Comparison of ENCODE assay signal across 8 cellular contexts in genomic region chr21:26844258-26845065, GRCh38. TPM values are rescaled to one million over a fixed set of nuclear protein-coding genes. Genes with fewer than 3 reads are reported as not detected.
DNase-seq lines count a peak whose midpoint lies in the region; ATAC-seq and TF ChIP-seq lines count a peak whose summit lies in the region.

No MANE protein-coding gene starts in this region.

- H3K27ac Mint-ChIP-seq in CD14-positive monocyte, result no peak overlapping the region

- intact Hi-C loops in CD14-positive monocyte (cut with micrococcal nuclease) (loop anchor here (5.0 to 10.0 kb wide), 3 partner anchors 858 to 1493 kb away; no protein-coding TSS in a partner anchor), posterior vena cava (cut with DNase I) (loop anchor here in 1 of 2 donors (5.0 kb wide), 1 partner anchor 62 kb away; no protein-coding TSS in a partner anchor)

- ATAC-seq in GM19324 (IDR thresholded peaks at IDR 0.05; ENCODE audit: low FRiP score, unreplicated experiment), result no peak

- H3K79me2 ChIP-seq in hepatocyte, result peaks cover 44% of the 10 kb centered on the region

- DNase-seq in CD14-positive monocyte (ENCODE audit: low spot score) (no peak), amygdala (lab: John Stamatoyannopoulos, UW) (peak in 47 of 56 donors; percentile 8 to 73 (median 51)), hepatocyte (ENCODE audit: low spot score) (peak; percentile 71), posterior vena cava (ENCODE audit: low spot score) (peak; percentile 87), NCI-H128 (lab: John Stamatoyannopoulos, UW; ENCODE audit: unreplicated experiment) (no peak), 8988T (no peak)

- under 1% methylated on average over 89 of the region's 96 CpGs for WGBS in hepatocyte (ENCODE audit: low lambda C conversion rate, missing lambda C conversion rate)

- peaks cover 40% of the 10 kb centered on the region for H4K20me1 ChIP-seq in hepatocyte (ENCODE audit: insufficient read depth, poor library complexity, severe bottlenecking)

- H3K27ac ChIP-seq in KOPT-K1 (ENCODE audit: low read depth, low read length, poor library complexity, severe bottlenecking) (peak overlapping the region; percentile 98), hepatocyte (peak overlapping the region; percentile 98)

- H3K9me2 ChIP-seq in hepatocyte (replicated peaks; ENCODE audit: insufficient read depth), result no peaks in the 10 kb centered on the region

- H3K27me3 Mint-ChIP-seq in CD14-positive monocyte (ENCODE audit: low read depth in 3 of 3), result peaks cover 63 to 66% (median 64%) of the 10 kb centered on the region in 3 donors

- peak overlapping the region; percentile 60 for H2AFZ ChIP-seq in hepatocyte

- H3K36me3 Mint-ChIP-seq in CD14-positive monocyte, result peaks cover 0 to 7% of the 10 kb centered on the region in 2 donors

- no peaks in the 10 kb centered on the region for H3K9me3 ChIP-seq in KOPT-K1 (ENCODE audit: insufficient read depth, low read length, poor library complexity, severe bottlenecking)
- no peaks in the 10 kb centered on the region for H3K9me3 ChIP-seq in hepatocyte (ENCODE audit: low read depth)

- TF ChIP-seq CTCF in CD14-positive monocyte (IDR thresholded peaks at IDR 0.05) (no peak), hepatocyte (IDR thresholded peaks at IDR 0.05; ENCODE audit: poor library complexity) (no peak)

- peaks cover 6% of the 10 kb centered on the region for H3K4me1 ChIP-seq in hepatocyte (ENCODE audit: insufficient read depth)

- peak overlapping the region; percentile 89 for H3K4me3 ChIP-seq in hepatocyte

- peak overlapping the region; percentile 90 for H3K4me2 ChIP-seq in hepatocyte

- peak overlapping the region; percentile 48 to 90 for H3K4me3 Mint-ChIP-seq in CD14-positive monocyte

- no peaks in the 10 kb centered on the region for H3K27me3 ChIP-seq in hepatocyte

- peaks cover 20% of the 10 kb centered on the region for H3K36me3 ChIP-seq in KOPT-K1 (ENCODE audit: insufficient read depth, low read length)
- H3K36me3 ChIP-seq in hepatocyte (replicated peaks; ENCODE audit: insufficient read depth, low read depth), result peaks cover 12% of the 10 kb centered on the region

- H3K9me3 Mint-ChIP-seq in CD14-positive monocyte, result peaks cover 0 to 18% (median 4%) of the 10 kb centered on the region in 7 donors

- H3K4me1 Mint-ChIP-seq in CD14-positive monocyte, result peaks cover 36% of the 10 kb centered on the region

RNA-seq across cellular contexts. Expression of gene ADAMTS1, which starts 0.7 kb away (rescaled TPM):
- polyA plus RNA-seq in CD14-positive monocyte, result not detected
- total RNA-seq in hepatocyte, result 110 and 113 TPM in 2 replicates
- polyA plus RNA-seq in hepatocyte, result 136 and 144 TPM in 2 replicates
- 100 to 1,000 TPM; 216 to 406 TPM for total RNA-seq in posterior vena cava

Comparison
In these comparisons a context has a peak if more than half of its experiments do, and no peak if none do; other contexts are left out.
1. DNase-seq: peak in amygdala (47 of 56), hepatocyte (single experiment) and posterior vena cava (single experiment); none in CD14-positive monocyte (single experiment), NCI-H128 (single experiment) and 8988T (single experiment).